Comparison of ENCODE assay signal across 2 cellular contexts in the genomic region with DNA sequence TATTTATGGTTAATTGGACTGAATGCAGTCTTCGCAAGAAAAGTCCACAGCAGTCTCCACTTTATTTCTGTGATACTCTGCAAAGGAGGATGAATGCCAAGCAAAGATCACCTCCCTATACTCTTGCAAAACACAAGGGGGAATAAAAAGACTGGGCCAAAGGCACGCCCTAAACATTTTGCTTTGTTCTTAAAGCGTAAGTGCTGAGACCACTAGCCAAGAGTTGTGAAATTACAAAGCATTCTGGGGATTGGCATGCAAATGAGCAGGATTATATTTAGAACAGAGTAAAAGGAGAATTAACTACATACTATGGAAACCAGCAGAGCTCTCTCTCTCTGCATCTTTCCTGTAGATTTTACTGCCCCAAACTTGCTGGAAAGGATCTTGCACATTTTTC.
TF ChIP-seq lines count a peak whose summit lies in the region.

No MANE protein-coding gene starts in this region.

TF ChIP-seq in SK-N-SH, 30 proteins besides CTCF, POLR2A, EP300 and RAD21 (continued from another document):
- TF ChIP-seq, protein P1, sequence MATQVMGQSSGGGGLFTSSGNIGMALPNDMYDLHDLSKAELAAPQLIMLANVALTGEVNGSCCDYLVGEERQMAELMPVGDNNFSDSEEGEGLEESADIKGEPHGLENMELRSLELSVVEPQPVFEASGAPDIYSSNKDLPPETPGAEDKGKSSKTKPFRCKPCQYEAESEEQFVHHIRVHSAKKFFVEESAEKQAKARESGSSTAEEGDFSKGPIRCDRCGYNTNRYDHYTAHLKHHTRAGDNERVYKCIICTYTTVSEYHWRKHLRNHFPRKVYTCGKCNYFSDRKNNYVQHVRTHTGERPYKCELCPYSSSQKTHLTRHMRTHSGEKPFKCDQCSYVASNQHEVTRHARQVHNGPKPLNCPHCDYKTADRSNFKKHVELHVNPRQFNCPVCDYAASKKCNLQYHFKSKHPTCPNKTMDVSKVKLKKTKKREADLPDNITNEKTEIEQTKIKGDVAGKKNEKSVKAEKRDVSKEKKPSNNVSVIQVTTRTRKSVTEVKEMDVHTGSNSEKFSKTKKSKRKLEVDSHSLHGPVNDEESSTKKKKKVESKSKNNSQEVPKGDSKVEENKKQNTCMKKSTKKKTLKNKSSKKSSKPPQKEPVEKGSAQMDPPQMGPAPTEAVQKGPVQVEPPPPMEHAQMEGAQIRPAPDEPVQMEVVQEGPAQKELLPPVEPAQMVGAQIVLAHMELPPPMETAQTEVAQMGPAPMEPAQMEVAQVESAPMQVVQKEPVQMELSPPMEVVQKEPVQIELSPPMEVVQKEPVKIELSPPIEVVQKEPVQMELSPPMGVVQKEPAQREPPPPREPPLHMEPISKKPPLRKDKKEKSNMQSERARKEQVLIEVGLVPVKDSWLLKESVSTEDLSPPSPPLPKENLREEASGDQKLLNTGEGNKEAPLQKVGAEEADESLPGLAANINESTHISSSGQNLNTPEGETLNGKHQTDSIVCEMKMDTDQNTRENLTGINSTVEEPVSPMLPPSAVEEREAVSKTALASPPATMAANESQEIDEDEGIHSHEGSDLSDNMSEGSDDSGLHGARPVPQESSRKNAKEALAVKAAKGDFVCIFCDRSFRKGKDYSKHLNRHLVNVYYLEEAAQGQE (IDR thresholded peaks at IDR 0.05; ENCODE audit: low read depth, low read length): no peak
- TF ChIP-seq RCOR1 (IDR thresholded peaks at IDR 0.05; ENCODE audit: low read length): no peak
- TF ChIP-seq, protein P2, sequence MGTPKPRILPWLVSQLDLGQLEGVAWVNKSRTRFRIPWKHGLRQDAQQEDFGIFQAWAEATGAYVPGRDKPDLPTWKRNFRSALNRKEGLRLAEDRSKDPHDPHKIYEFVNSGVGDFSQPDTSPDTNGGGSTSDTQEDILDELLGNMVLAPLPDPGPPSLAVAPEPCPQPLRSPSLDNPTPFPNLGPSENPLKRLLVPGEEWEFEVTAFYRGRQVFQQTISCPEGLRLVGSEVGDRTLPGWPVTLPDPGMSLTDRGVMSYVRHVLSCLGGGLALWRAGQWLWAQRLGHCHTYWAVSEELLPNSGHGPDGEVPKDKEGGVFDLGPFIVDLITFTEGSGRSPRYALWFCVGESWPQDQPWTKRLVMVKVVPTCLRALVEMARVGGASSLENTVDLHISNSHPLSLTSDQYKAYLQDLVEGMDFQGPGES (IDR thresholded peaks at IDR 0.05; ENCODE audit: low read depth, low read length): no peak
- TF ChIP-seq TAF1 (IDR thresholded peaks at IDR 0.05; ENCODE audit: borderline replicate concordance, low read depth, low read length): no peak
- TF ChIP-seq NRF1 (IDR thresholded peaks at IDR 0.05; ENCODE audit: low read depth, low read length): no peak
- TF ChIP-seq GATA2 (CRISPR knock-in tag; IDR thresholded peaks at IDR 0.05): no peak
- no peak for TF ChIP-seq NFIC (IDR thresholded peaks at IDR 0.05; ENCODE audit: borderline replicate concordance)
- TF ChIP-seq EZH2phosphoT487 (IDR thresholded peaks at IDR 0.05; ENCODE audit: borderline replicate concordance, low read depth): no peak
- TF ChIP-seq YY1 (IDR thresholded peaks at IDR 0.05; ENCODE audit: low read depth): no peak
- TF ChIP-seq, protein P3, sequence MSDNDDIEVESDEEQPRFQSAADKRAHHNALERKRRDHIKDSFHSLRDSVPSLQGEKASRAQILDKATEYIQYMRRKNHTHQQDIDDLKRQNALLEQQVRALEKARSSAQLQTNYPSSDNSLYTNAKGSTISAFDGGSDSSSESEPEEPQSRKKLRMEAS (IDR thresholded peaks at IDR 0.05; ENCODE audit: low read depth): no peak
- TF ChIP-seq SMC3 (IDR thresholded peaks at IDR 0.05; ENCODE audit: low read depth, low read length): no peak

TF ChIP-seq in SK-N-SH treated with all-trans-retinoic acid at 6 μM for 48 hours, 23 proteins besides CTCF, POLR2A, EP300 and RAD21 (continued from another document):
- TF ChIP-seq, protein P4, sequence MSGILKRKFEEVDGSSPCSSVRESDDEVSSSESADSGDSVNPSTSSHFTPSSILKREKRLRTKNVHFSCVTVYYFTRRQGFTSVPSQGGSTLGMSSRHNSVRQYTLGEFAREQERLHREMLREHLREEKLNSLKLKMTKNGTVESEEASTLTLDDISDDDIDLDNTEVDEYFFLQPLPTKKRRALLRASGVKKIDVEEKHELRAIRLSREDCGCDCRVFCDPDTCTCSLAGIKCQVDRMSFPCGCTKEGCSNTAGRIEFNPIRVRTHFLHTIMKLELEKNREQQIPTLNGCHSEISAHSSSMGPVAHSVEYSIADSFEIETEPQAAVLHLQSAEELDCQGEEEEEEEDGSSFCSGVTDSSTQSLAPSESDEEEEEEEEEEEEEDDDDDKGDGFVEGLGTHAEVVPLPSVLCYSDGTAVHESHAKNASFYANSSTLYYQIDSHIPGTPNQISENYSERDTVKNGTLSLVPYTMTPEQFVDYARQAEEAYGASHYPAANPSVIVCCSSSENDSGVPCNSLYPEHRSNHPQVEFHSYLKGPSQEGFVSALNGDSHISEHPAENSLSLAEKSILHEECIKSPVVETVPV (CRISPR knock-in tag; IDR thresholded peaks at IDR 0.05): no peak
- TF ChIP-seq PPARA (CRISPR knock-in tag; IDR thresholded peaks at IDR 0.05; ENCODE audit: borderline replicate concordance): no peak
